In genomic region chr16:48405153-48405552, GRCh38 we compare ENCODE assay signal across 21 cellular contexts.
"Had no signal": no experiment of that assay in that cellular context is flagged by ENCODE, and none has a peak within 500 bp of the region (broad histone marks: within the 10 kb centered on the region; RNA-seq: fewer than 3 reads in every experiment).

No MANE protein-coding gene starts in this region.

- FAIRE-seq: frontal cortex, islet of Langerhans had no signal

- H3K4me3 ChIP-seq: dorsolateral prefrontal cortex, heart left ventricle, left lung, lower lobe of right lung, suprapubic skin, thyroid gland, upper lobe of left lung, vagina had no signal

- ATAC-seq: esophagus mucosa; heart left ventricle; left lung; lower lobe of right lung; naive thymus-derived CD8-positive, alpha-beta T cell; right cardiac atrium; stimulated activated effector memory CD8-positive, alpha-beta T cell treated with anti-CD3 and anti-CD28 coated beads, Interleukin-12 subunit alpha, Interleukin-12 subunit beta, amount 100 ng/mL, for 72 hours; stimulated activated naive CD8-positive, alpha-beta T cell treated with anti-CD3 and anti-CD28 coated beads, Interleukin-15, Interleukin-2, amounts not matched to agents 100 U/mL and 50 U/mL, for 24 hours had no signal

- H3K9me3 ChIP-seq: heart left ventricle, left lung, lower lobe of right lung, suprapubic skin, thyroid gland, upper lobe of left lung, vagina had no signal

- DNase-seq: cortex of kidney; dorsolateral prefrontal cortex; effector memory CD4-positive, alpha-beta T cell; heart left ventricle; hypothalamus; left lung; lower lobe of right lung; midbrain; naive thymus-derived CD8-positive, alpha-beta T cell; right cardiac atrium; stimulated activated CD4-positive, alpha-beta T cell treated with anti-CD3 and anti-CD28 coated beads, Interleukin-4, amount 100 ng/mL, for 1 hour; stimulated activated CD8-positive, alpha-beta memory T cell treated with anti-CD3 and anti-CD28 coated beads, Interleukin-4, amount 100 ng/mL, for 48 hours; stimulated activated naive CD8-positive, alpha-beta T cell treated with anti-CD3 and anti-CD28 coated beads, Interleukin-15, Interleukin-2, amounts not matched to agents 100 U/mL and 50 U/mL, for 24 hours; thyroid gland; upper lobe of left lung had no signal

- H3K27ac ChIP-seq: dorsolateral prefrontal cortex, heart left ventricle, left lung, lower lobe of right lung, suprapubic skin, thyroid gland, upper lobe of left lung, vagina had no signal

- H3K36me3 ChIP-seq: heart left ventricle, left lung, lower lobe of right lung, suprapubic skin, thyroid gland, upper lobe of left lung, vagina had no signal

- H3K27me3 ChIP-seq: dorsolateral prefrontal cortex, heart left ventricle, left lung, suprapubic skin, thyroid gland, upper lobe of left lung, vagina had no signal

- H3K4me1 ChIP-seq: vagina had no signal
